In the genomic region with DNA sequence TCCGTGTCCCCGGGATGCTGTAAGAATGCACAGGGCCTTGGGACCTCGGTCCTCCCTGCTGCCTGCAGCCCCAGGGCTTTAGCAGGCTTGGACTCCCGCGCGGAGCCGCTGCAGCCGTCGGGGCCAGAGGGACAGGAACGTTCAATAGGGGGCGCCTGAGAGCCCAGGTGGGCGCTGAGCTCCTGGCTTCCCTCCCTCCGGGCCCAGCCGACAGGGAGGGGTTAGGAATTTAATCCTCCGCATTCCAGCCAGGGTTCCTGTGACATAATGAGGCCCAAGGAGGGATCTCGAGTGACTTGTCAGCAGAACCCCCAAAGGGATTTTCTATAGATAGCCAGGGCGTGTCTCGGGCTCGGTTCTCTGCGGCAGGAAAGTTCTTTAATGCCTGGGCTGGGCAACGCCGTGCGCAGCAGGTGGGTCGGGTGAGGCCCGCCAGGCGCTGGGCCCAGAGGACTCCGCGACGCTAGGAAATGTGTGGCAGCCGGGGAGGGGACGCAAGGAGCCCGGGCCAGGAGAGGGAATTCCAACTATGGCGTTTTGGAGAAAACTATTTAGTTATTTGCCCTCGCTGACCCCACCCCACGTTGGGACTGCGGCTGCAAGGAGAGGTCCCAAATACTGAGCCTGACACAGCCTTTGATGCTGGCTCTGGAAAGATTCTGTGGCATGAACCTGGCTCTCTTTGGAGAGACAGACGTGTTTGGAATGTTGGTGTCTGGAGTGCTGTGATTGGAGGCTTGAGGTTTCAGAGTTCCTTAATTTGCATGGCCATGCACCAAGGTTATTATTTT, we compare ENCODE assay signal across 8 cellular contexts.
DNase-seq lines count a peak whose midpoint lies in the region; ATAC-seq, FAIRE-seq and TF ChIP-seq lines count a peak whose summit lies in the region.

No MANE protein-coding gene starts in this region.

- H2BK120ac ChIP-seq in H1 (replicated peaks; ENCODE audit: low read depth, low read length): peak overlapping the region; percentile 89

- H4K91ac ChIP-seq in H1 (replicated peaks; ENCODE audit: insufficient read length, low read length): no peak overlapping the region

- H3K79me2 ChIP-seq in H1 (ENCODE audit: control insufficient read depth in 1 of 2, insufficient read depth in 2 of 2, low read length in 2 of 2): no peaks in the 10 kb centered on the region

- TF ChIP-seq CTCF in BJ (IDR thresholded peaks at IDR 0.05; ENCODE audit: insufficient read depth, low read depth, low read length) (peak; percentile 69), H1 (IDR thresholded peaks at IDR 0.05; ENCODE audit: control extremely low read depth in 1 of 3, insufficient read depth in 1 of 3, low read depth in 1 of 3, low read length in 3 of 3) (peak; percentile 82 to 92 (median 90))

- no peaks in the 10 kb centered on the region for H3K79me1 ChIP-seq in H1 (ENCODE audit: low read depth, low read length)

- peak overlapping the region; percentile 66; the same call in 1 of the 2 replicates for H2BK15ac ChIP-seq in H1 (ENCODE audit: low read length)

- H3K56ac ChIP-seq in H1 (replicated peaks; ENCODE audit: insufficient read length, low read depth, low read length): no peak overlapping the region

- no peaks in the 10 kb centered on the region for H3K27me3 Mint-ChIP-seq in naive thymus-derived CD8-positive, alpha-beta T cell

- CTCF ChIA-PET in BJ (lab: Yijun Ruan, JAX): interaction anchor here (0.7 to 1.4 kb wide), 5 partner anchors 13 to 345 kb away, joined by 3 to 6 read pairs (median 3); no protein-coding TSS in a partner anchor
- CTCF ChIA-PET in H1 (lab: Charles Lee; ENCODE audit: partially characterized antibody): interaction anchor here (0.8 to 1.9 kb wide), 27 partner anchors 11 to 622 kb away, joined by 3 to 7 read pairs (median 3); no protein-coding TSS in a partner anchor

- 0 out of 2 replicates have a peak, but pooled peaks cover 3% of the 10 kb centered on the region for H3K23me2 ChIP-seq in H1 (ENCODE audit: low read depth, low read length)

- peak overlapping the region; percentile 79 for H2AFZ ChIP-seq in H1 (ENCODE audit: low read length)

- no peak overlapping the region for H3K4ac ChIP-seq in H1 (replicated peaks; ENCODE audit: insufficient read length, low read depth, low read length)

- peak overlapping the region; percentile 51; the same call in 1 of the 2 replicates for H3K18ac ChIP-seq in H1 (ENCODE audit: extremely low read depth, low read length)

- H3K36me3 ChIP-seq in BJ (ENCODE audit: control insufficient read depth, insufficient read depth, low read length) (no peaks in the 10 kb centered on the region), H1 (ENCODE audit: control insufficient read depth in 2 of 4, insufficient read depth in 4 of 4, low read length in 3 of 4) (no peaks in the 10 kb centered on the region)

- H3K9ac ChIP-seq in H1 (replicated peaks in 1 of 4; ENCODE audit: extremely low read depth in 1 of 4, low read depth in 3 of 4, low read length in 3 of 4): peak overlapping the region in 3 of 4 experiments; percentile 34 to 38 (median 36); a peak in 2 of 7 replicates

- peak overlapping the region in 7 of 10 donors; percentile 32 to 66 (median 41) for H3K4me3 Mint-ChIP-seq in naive thymus-derived CD8-positive, alpha-beta T cell

- H4K20me1 ChIP-seq in H1 (replicated peaks in 1 of 2; ENCODE audit: control insufficient read depth in 1 of 2, insufficient read depth in 2 of 2, low read length in 2 of 2): no peaks in the 10 kb centered on the region

- POLR2A ChIA-PET in BJ (lab: Charles Lee) (interaction anchor here (0.6 kb wide), 1 partner anchor 470 kb away, joined by 4 read pairs; no protein-coding TSS in a partner anchor), H1 (lab: Charles Lee; ENCODE audit: partially characterized antibody) (interaction anchor here (0.7 to 1.7 kb wide), 7 partner anchors 17 to 256 kb away, joined by 3 to 8 read pairs (median 3); no protein-coding TSS in a partner anchor)
- POLR2A ChIA-PET in naive thymus-derived CD8-positive, alpha-beta T cell (lab: Charles Lee): no interaction called here

- no peak overlapping the region for H2AK5ac ChIP-seq in H1 (ENCODE audit: low read depth, low read length)

- no peak overlapping the region for H3K27ac ChIP-seq in H1 (ENCODE audit: low read depth, low read length)

- H2BK12ac ChIP-seq in H1 (ENCODE audit: low read depth, low read length): 0 out of 2 replicates have a peak overlapping the region, but pooled peaks have one; percentile 44

- peak; percentile 81 to 87 for TF ChIP-seq RAD21 in H1 (IDR thresholded peaks at IDR 0.05 in 1 of 2, conservative IDR thresholded peaks at IDR 0.05 in 1 of 2; ENCODE audit: low read depth in 2 of 2, low read length in 2 of 2)

- H3K4me2 ChIP-seq in H1 (ENCODE audit: insufficient read depth in 1 of 2, low read depth in 2 of 2, low read length in 2 of 2): peak overlapping the region; percentile 66 to 67

- peak in 1 of 2 experiments; percentile 67; a peak in 1 of 3 replicates for TF ChIP-seq EP300 in H1 (IDR thresholded peaks at IDR 0.05; ENCODE audit: borderline replicate concordance in 1 of 2, low read depth in 2 of 2, low read length in 2 of 2)

- no peak overlapping the region for H3K14ac ChIP-seq in H1 (ENCODE audit: insufficient read length)

- H3K27me3 ChIP-seq in BJ (ENCODE audit: control insufficient read depth, insufficient read depth, low read length) (peaks cover 3% of the 10 kb centered on the region), H1 (replicated peaks in 1 of 4; ENCODE audit: control insufficient read depth in 3 of 4, extremely low read depth in 1 of 4, insufficient read depth in 3 of 4, low read length in 3 of 4) (no peaks in the 10 kb centered on the region)

- H3K23ac ChIP-seq in H1 (ENCODE audit: insufficient read length): no peak overlapping the region

- WGBS in H1 (ENCODE audit: extremely low coverage in 1 of 2, insufficient coverage in 1 of 2, insufficient read length in 1 of 2, insufficient replicate concordance in 2 of 2, low coverage in 1 of 2, low lambda C conversion rate in 2 of 2, missing lambda C conversion rate in 1 of 2), 2 experiments: 6% methylated on average over 37 of the region's 37 CpGs; no CpG with 5 or more reads in 1 of the 2 experiments

- H3K36me3 Mint-ChIP-seq in naive thymus-derived CD8-positive, alpha-beta T cell: peaks cover 0 to 13% (median 5%) of the 10 kb centered on the region in 3 donors

- H3K27ac Mint-ChIP-seq in naive thymus-derived CD8-positive, alpha-beta T cell: peak overlapping the region in 1 of 10 donors; percentile 9

- peak overlapping the region; percentile 25; the same call in 1 of the 2 replicates for H4K8ac ChIP-seq in H1 (ENCODE audit: extremely low read depth, insufficient read depth, low read length)

- peak overlapping the region; percentile 22 for H4K5ac ChIP-seq in H1 (ENCODE audit: insufficient read length, low read depth, low read length)

- H3K9me3 ChIP-seq in H1 (ENCODE audit: insufficient read depth in 2 of 2, low read depth in 1 of 2, low read length in 1 of 2): no peaks in the 10 kb centered on the region

- ATAC-seq in GM19372 (IDR thresholded peaks at IDR 0.05; ENCODE audit: low read depth, unreplicated experiment): peak; percentile 51
- peak in 1 of 2 donors; percentile 35 for ATAC-seq in naive thymus-derived CD8-positive, alpha-beta T cell

- FAIRE-seq in H1 (lab: Jason Lieb, UNC): peak; percentile 39

- H3K4me3 ChIP-seq in BJ (ENCODE audit: low read depth, low read length): no peak overlapping the region
- peak overlapping the region; percentile 22 to 60 (median 45) for H3K4me3 ChIP-seq in H1 (ENCODE audit: extremely low read depth in 1 of 4, insufficient read depth in 2 of 4, low read depth in 3 of 4, low read length in 4 of 4)

- H2BK5ac ChIP-seq in H1 (ENCODE audit: low read depth, low read length): peak overlapping the region; percentile 84

- TF ChIP-seq POLR2A in H1 (IDR thresholded peaks at IDR 0.05; ENCODE audit: control extremely low read depth in 1 of 2, low read depth in 2 of 2, low read length in 2 of 2): no peak

- H3K9me3 Mint-ChIP-seq in naive thymus-derived CD8-positive, alpha-beta T cell: peaks cover 0 to 14% (median 8%) of the 10 kb centered on the region in 9 donors

- no peak overlapping the region for H2BK20ac ChIP-seq in H1 (ENCODE audit: low read length)

- peaks cover 2 to 9% (median 7%) of the 10 kb centered on the region in 4 experiments; a peak in 4 of 7 replicates for H3K4me1 ChIP-seq in H1 (replicated peaks in 1 of 4; ENCODE audit: control insufficient read depth in 3 of 4, insufficient read depth in 4 of 4, low read length in 3 of 4)

- peaks cover 4 to 11% (median 7%) of the 10 kb centered on the region in 4 donors for H3K4me1 Mint-ChIP-seq in naive thymus-derived CD8-positive, alpha-beta T cell

- DNase-seq in BJ (ENCODE audit: low read depth) (no peak), NCI-H2107 (lab: John Stamatoyannopoulos, UW) (peak; percentile 45), H1 (ENCODE audit: low read depth in 1 of 2, low spot score in 2 of 2) (peak; percentile 79 to 96), epidermal melanocyte (ENCODE audit: insufficient read length, low spot score) (no peak), midbrain (lab: John Stamatoyannopoulos, UW) (no peak), NCI-H2196 treated with DMSO at 0.1 percent for 48 hours (lab: John Stamatoyannopoulos, UW; ENCODE audit: unreplicated experiment) (no peak)
- DNase-seq in naive thymus-derived CD8-positive, alpha-beta T cell: peak in 5 of 10 donors; percentile 7 to 34 (median 10)

TF ChIP-seq in H1, 55 proteins besides CTCF, POLR2A, EP300 and RAD21 (continues in another document):
- no peak for TF ChIP-seq SIN3A (conservative IDR thresholded peaks at IDR 0.05 in 1 of 2, IDR thresholded peaks at IDR 0.05 in 1 of 2; ENCODE audit: low read depth in 1 of 2, low read length in 2 of 2)
- TF ChIP-seq, protein P1, sequence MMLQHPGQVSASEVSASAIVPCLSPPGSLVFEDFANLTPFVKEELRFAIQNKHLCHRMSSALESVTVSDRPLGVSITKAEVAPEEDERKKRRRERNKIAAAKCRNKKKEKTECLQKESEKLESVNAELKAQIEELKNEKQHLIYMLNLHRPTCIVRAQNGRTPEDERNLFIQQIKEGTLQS (IDR thresholded peaks at IDR 0.05; ENCODE audit: insufficient read depth, low read depth, low read length): no peak
- TF ChIP-seq SP1 (IDR thresholded peaks at IDR 0.05; ENCODE audit: low read depth, low read length): peak; percentile 16; the same call in 1 of the 2 replicates
- no peak for TF ChIP-seq NANOG (IDR thresholded peaks at IDR 0.05; ENCODE audit: insufficient read depth, low read depth, low read length, poor library complexity, severe bottlenecking)
- TF ChIP-seq BCL11A (IDR thresholded peaks at IDR 0.05; ENCODE audit: low read depth in 2 of 2, low read length in 2 of 2): no peak
- no peak for TF ChIP-seq SAP30 (IDR thresholded peaks at IDR 0.05; ENCODE audit: insufficient read depth, insufficient replicate concordance, low read length)
- peak; percentile 16; the same call in 1 of the 2 replicates for TF ChIP-seq TAF1 (IDR thresholded peaks at IDR 0.05; ENCODE audit: low read depth, low read length)
- TF ChIP-seq KDM4A (IDR thresholded peaks at IDR 0.05; ENCODE audit: low read depth, low read length, severe bottlenecking): peak; percentile 69
- no peak for TF ChIP-seq CBX8 (IDR thresholded peaks at IDR 0.05; ENCODE audit: borderline replicate concordance, low read depth, low read length)
- no peak for TF ChIP-seq HDAC6 (IDR thresholded peaks at IDR 0.05; ENCODE audit: low read depth, low read length)

Comparison
In these comparisons a context has a peak if more than half of its experiments do, and no peak if none do; other contexts are left out.
1. DNase-seq: peak in NCI-H2107 (single experiment) and H1 (2 of 2); none in BJ (single experiment), epidermal melanocyte (single experiment), midbrain (single experiment) and NCI-H2196 treated with DMSO at 0.1 percent for 48 hours (single experiment).